Comparison of ENCODE assay signal across 9 cellular contexts in genomic region chr4:184386271-184386781, GRCh38.
DNase-seq lines count a peak whose midpoint lies in the region; ATAC-seq and TF ChIP-seq lines count a peak whose summit lies in the region.
"Had no signal": no experiment of that assay in that cellular context is flagged by ENCODE, and none has a peak within 500 bp of the region (broad histone marks: within the 10 kb centered on the region; RNA-seq: fewer than 3 reads in every experiment).

No MANE protein-coding gene starts in this region.

- H3K4me3 ChIP-seq in upper lobe of left lung, result no peak overlapping the region

- CTCF ChIA-PET in activated CD4-positive, alpha-beta T cell treated with anti-CD3 and anti-CD28 coated beads, Interleukin-2, amount 10 ng/mL, durations not matched to agents 7 days and 5 days (lab: Charles Lee), result no interaction called here

- H3K27me3 Mint-ChIP-seq in activated CD4-positive, alpha-beta T cell treated with anti-CD3 and anti-CD28 coated beads, Interleukin-2, amount 10 ng/mL, durations not matched to agents 7 days and 5 days, result no peaks in the 10 kb centered on the region
- H3K27me3 Mint-ChIP-seq in activated CD4-positive, alpha-beta T cell treated with anti-CD3 and anti-CD28 coated beads, Interleukin-2, amount 10 ng/mL, durations not matched to agents 24 days and 14 days, result no peaks in the 10 kb centered on the region
- peaks cover 3% of the 10 kb centered on the region for H3K27me3 Mint-ChIP-seq in brain

- intact Hi-C loops in activated CD4-positive, alpha-beta T cell treated with anti-CD3 and anti-CD28 coated beads, Interleukin-2, amount 10 ng/mL, durations not matched to agents 24 days and 14 days (cut with micrococcal nuclease), result no loop called here

- POLR2A ChIA-PET in activated CD4-positive, alpha-beta T cell treated with anti-CD3 and anti-CD28 coated beads, Interleukin-2, amount 10 ng/mL, durations not matched to agents 7 days and 5 days (lab: Charles Lee), result no interaction called here

- peaks cover 42 to 56% (median 54%) of the 10 kb centered on the region in 4 donors for H3K4me1 ChIP-seq in upper lobe of left lung

- WGBS in upper lobe of left lung, 2 donors, result 52 to 57% methylated on average over 10 of the region's 10 CpGs

- H3K36me3 Mint-ChIP-seq in activated CD4-positive, alpha-beta T cell treated with anti-CD3 and anti-CD28 coated beads, Interleukin-2, amount 10 ng/mL, durations not matched to agents 7 days and 5 days (ENCODE audit: low read depth), result peaks cover 66% of the 10 kb centered on the region
- H3K36me3 Mint-ChIP-seq in activated CD4-positive, alpha-beta T cell treated with anti-CD3 and anti-CD28 coated beads, Interleukin-2, amount 10 ng/mL, durations not matched to agents 24 days and 14 days (ENCODE audit: low read depth), result peaks cover 63% of the 10 kb centered on the region
- peaks cover 44% of the 10 kb centered on the region for H3K36me3 Mint-ChIP-seq in brain

- DNase-seq in activated CD4-positive, alpha-beta T cell treated with anti-CD3 and anti-CD28 coated beads, Interleukin-2, amount 10 ng/mL, durations not matched to agents 7 days and 5 days, result no peak
- no peak for DNase-seq in activated CD4-positive, alpha-beta T cell treated with anti-CD3 and anti-CD28 coated beads, Interleukin-2, amount 10 ng/mL, durations not matched to agents 24 days and 14 days
- DNase-seq in left kidney (ENCODE audit: low read depth, low spot score), result peak; percentile 63
- DNase-seq in upper lobe of left lung, result no peak
- no peak for DNase-seq in germinal center (ENCODE audit: low spot score)
- DNase-seq: foreskin keratinocyte had no signal

- H3K9me3 Mint-ChIP-seq in activated CD4-positive, alpha-beta T cell treated with anti-CD3 and anti-CD28 coated beads, Interleukin-2, amount 10 ng/mL, durations not matched to agents 7 days and 5 days, result no peaks in the 10 kb centered on the region
- H3K9me3 Mint-ChIP-seq in activated CD4-positive, alpha-beta T cell treated with anti-CD3 and anti-CD28 coated beads, Interleukin-2, amount 10 ng/mL, durations not matched to agents 24 days and 14 days, result no peaks in the 10 kb centered on the region
- H3K9me3 Mint-ChIP-seq in brain, result peaks cover 0 to 3% (median 0%) of the 10 kb centered on the region in 5 experiments

- no peak overlapping the region for H3K4me3 Mint-ChIP-seq in activated CD4-positive, alpha-beta T cell treated with anti-CD3 and anti-CD28 coated beads, Interleukin-2, amount 10 ng/mL, durations not matched to agents 7 days and 5 days
- no peak overlapping the region for H3K4me3 Mint-ChIP-seq in activated CD4-positive, alpha-beta T cell treated with anti-CD3 and anti-CD28 coated beads, Interleukin-2, amount 10 ng/mL, durations not matched to agents 24 days and 14 days
- H3K4me3 Mint-ChIP-seq in brain, result no peak overlapping the region

- H3K4me1 Mint-ChIP-seq in activated CD4-positive, alpha-beta T cell treated with anti-CD3 and anti-CD28 coated beads, Interleukin-2, amount 10 ng/mL, durations not matched to agents 7 days and 5 days, result peaks cover 61% of the 10 kb centered on the region
- peaks cover 53% of the 10 kb centered on the region for H3K4me1 Mint-ChIP-seq in activated CD4-positive, alpha-beta T cell treated with anti-CD3 and anti-CD28 coated beads, Interleukin-2, amount 10 ng/mL, durations not matched to agents 24 days and 14 days
- H3K4me1 Mint-ChIP-seq in brain, result peaks cover 69% of the 10 kb centered on the region

- peaks cover 3 to 46% (median 20%) of the 10 kb centered on the region in 4 donors for H3K36me3 ChIP-seq in upper lobe of left lung

- no peaks in the 10 kb centered on the region for H3K9me3 ChIP-seq in upper lobe of left lung

- ATAC-seq in upper lobe of left lung (ENCODE audit: low FRiP score in 2 of 2) (no peak), HG03135 (IDR thresholded peaks at IDR 0.05; ENCODE audit: unreplicated experiment) (no peak), HG02840 (IDR thresholded peaks at IDR 0.05; ENCODE audit: low FRiP score, unreplicated experiment) (no peak)
- ATAC-seq: foreskin keratinocyte had no signal

- no peak for TF ChIP-seq EP300 in upper lobe of left lung (IDR thresholded peaks at IDR 0.05)

- peak overlapping the region; percentile 74 for H3K27ac Mint-ChIP-seq in activated CD4-positive, alpha-beta T cell treated with anti-CD3 and anti-CD28 coated beads, Interleukin-2, amount 10 ng/mL, durations not matched to agents 7 days and 5 days
- no peak overlapping the region for H3K27ac Mint-ChIP-seq in activated CD4-positive, alpha-beta T cell treated with anti-CD3 and anti-CD28 coated beads, Interleukin-2, amount 10 ng/mL, durations not matched to agents 24 days and 14 days
- H3K27ac Mint-ChIP-seq in brain, result peak overlapping the region in 3 of 5 experiments; percentile 42 to 76 (median 66)

- no peak for TF ChIP-seq CTCF in brain (conservative IDR thresholded peaks at IDR 0.05)
- no peak for TF ChIP-seq CTCF in upper lobe of left lung (IDR thresholded peaks at IDR 0.05)

- H3K27ac ChIP-seq in upper lobe of left lung, result peak overlapping the region; percentile 32 to 86 (median 72)
- H3K27ac ChIP-seq: foreskin keratinocyte had no signal

- no peak for TF ChIP-seq POLR2A in upper lobe of left lung (IDR thresholded peaks at IDR 0.05)

- H3K27me3 ChIP-seq in upper lobe of left lung, result no peaks in the 10 kb centered on the region
- H3K27me3 ChIP-seq: foreskin keratinocyte had no signal
